Comparison of ENCODE assay signal across 1 cellular context in the genomic region with DNA sequence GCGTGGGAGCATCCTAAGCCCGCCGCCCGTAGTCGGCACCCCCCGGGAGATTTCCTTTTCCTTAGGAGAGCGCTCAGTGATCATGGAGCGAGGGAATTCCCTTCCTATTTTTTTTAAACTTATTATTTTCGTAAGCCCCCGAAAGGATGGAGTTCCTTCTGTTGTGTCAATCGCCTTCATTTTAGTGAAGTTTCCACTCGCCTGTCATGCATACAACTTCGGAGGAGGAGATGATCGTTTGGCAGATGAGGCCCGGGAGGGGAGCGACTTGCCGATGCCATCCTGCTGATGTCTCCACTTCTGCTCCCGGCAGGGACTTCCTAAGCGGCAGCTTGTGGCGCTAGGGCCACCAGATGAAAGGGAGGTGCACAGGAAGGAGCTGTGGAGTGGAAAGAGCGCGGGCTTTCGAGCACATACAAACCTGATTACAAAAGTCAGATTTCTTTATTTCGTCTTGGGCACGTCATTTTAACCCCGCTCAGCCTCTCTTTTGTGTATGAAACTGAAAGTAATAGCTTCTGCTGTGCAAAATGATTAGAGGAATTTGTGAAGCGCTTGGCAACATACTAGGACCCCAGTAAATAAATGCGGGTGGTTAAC.
A peak's percentile ranks its signal among the peaks of the same experiment; 100 is the strongest.
TF ChIP-seq lines count a peak whose summit lies in the region.

A gene with protein sequence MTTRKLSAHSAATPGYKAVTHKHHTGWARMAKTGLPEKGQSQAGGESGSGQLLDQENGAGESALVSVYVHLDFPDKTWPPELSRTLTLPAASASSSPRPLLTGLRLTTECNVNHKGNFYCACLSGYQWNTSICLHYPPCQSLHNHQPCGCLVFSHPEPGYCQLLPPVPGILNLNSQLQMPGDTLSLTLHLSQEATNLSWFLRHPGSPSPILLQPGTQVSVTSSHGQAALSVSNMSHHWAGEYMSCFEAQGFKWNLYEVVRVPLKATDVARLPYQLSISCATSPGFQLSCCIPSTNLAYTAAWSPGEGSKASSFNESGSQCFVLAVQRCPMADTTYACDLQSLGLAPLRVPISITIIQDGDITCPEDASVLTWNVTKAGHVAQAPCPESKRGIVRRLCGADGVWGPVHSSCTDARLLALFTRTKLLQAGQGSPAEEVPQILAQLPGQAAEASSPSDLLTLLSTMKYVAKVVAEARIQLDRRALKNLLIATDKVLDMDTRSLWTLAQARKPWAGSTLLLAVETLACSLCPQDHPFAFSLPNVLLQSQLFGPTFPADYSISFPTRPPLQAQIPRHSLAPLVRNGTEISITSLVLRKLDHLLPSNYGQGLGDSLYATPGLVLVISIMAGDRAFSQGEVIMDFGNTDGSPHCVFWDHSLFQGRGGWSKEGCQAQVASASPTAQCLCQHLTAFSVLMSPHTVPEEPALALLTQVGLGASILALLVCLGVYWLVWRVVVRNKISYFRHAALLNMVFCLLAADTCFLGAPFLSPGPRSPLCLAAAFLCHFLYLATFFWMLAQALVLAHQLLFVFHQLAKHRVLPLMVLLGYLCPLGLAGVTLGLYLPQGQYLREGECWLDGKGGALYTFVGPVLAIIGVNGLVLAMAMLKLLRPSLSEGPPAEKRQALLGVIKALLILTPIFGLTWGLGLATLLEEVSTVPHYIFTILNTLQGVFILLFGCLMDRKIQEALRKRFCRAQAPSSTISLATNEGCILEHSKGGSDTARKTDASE (minus strand): TSS at position 336 of the 600 bp plus-strand sequence. CDS start 555 bp downstream, outside the sequence.

TF ChIP-seq in HepG2, 621 proteins besides CTCF, POLR2A, EP300 and RAD21 (continued from another document and continues in another):
- TF ChIP-seq ZNF3 (CRISPR knock-in tag; IDR thresholded peaks at IDR 0.05) (no peak), FOXA1 (IDR thresholded peaks at IDR 0.05) (no peak), FOXA1 (CRISPR knock-in tag; IDR thresholded peaks at IDR 0.05) (no peak), POLR2AphosphoS5 (IDR thresholded peaks at IDR 0.05; ENCODE audit: low read depth, low read length) (no peak), ZNF773 (CRISPR knock-in tag; IDR thresholded peaks at IDR 0.05; ENCODE audit: borderline replicate concordance) (no peak), AHR (CRISPR knock-in tag; IDR thresholded peaks at IDR 0.05) (0 out of 2 replicates have a peak, but pooled peaks have one; percentile 15), ZNF446 (CRISPR knock-in tag; IDR thresholded peaks at IDR 0.05) (peak; percentile 20; the same call in 1 of the 2 replicates), PAWR (CRISPR knock-in tag; IDR thresholded peaks at IDR 0.05; ENCODE audit: borderline replicate concordance) (no peak), SKI (IDR thresholded peaks at IDR 0.05; ENCODE audit: partially characterized antibody) (no peak), NR2C2 (CRISPR knock-in tag; IDR thresholded peaks at IDR 0.05; ENCODE audit: borderline replicate concordance) (no peak), KLF11 (CRISPR knock-in tag; IDR thresholded peaks at IDR 0.05) (no peak), TAF15 (IDR thresholded peaks at IDR 0.05; ENCODE audit: low read depth, low read length, poor library complexity, severe bottlenecking) (no peak), ZNF678 (CRISPR knock-in tag; IDR thresholded peaks at IDR 0.05) (no peak), HOXA7 (CRISPR knock-in tag; IDR thresholded peaks at IDR 0.05) (no peak), CBX2 (IDR thresholded peaks at IDR 0.05; ENCODE audit: low read depth, low read length) (no peak), CBX2 (CRISPR knock-in tag; IDR thresholded peaks at IDR 0.05; ENCODE audit: low read depth) (no peak), KLF13 (CRISPR knock-in tag; IDR thresholded peaks at IDR 0.05) (0 out of 2 replicates have a peak, but pooled peaks have one; percentile 43), ZNF207 (IDR thresholded peaks at IDR 0.05; ENCODE audit: borderline replicate concordance) (no peak), ZNF605 (CRISPR knock-in tag; IDR thresholded peaks at IDR 0.05) (no peak), ZNF550 (CRISPR knock-in tag; IDR thresholded peaks at IDR 0.05; ENCODE audit: borderline replicate concordance) (0 out of 2 replicates have a peak, but pooled peaks have one; percentile 18), ZNF747 (CRISPR knock-in tag; IDR thresholded peaks at IDR 0.05; ENCODE audit: borderline replicate concordance) (no peak)
- TF ChIP-seq, protein P1, sequence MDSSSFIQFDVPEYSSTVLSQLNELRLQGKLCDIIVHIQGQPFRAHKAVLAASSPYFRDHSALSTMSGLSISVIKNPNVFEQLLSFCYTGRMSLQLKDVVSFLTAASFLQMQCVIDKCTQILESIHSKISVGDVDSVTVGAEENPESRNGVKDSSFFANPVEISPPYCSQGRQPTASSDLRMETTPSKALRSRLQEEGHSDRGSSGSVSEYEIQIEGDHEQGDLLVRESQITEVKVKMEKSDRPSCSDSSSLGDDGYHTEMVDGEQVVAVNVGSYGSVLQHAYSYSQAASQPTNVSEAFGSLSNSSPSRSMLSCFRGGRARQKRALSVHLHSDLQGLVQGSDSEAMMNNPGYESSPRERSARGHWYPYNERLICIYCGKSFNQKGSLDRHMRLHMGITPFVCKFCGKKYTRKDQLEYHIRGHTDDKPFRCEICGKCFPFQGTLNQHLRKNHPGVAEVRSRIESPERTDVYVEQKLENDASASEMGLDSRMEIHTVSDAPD (CRISPR knock-in tag; IDR thresholded peaks at IDR 0.05) = no peak
- TF ChIP-seq, protein P2, sequence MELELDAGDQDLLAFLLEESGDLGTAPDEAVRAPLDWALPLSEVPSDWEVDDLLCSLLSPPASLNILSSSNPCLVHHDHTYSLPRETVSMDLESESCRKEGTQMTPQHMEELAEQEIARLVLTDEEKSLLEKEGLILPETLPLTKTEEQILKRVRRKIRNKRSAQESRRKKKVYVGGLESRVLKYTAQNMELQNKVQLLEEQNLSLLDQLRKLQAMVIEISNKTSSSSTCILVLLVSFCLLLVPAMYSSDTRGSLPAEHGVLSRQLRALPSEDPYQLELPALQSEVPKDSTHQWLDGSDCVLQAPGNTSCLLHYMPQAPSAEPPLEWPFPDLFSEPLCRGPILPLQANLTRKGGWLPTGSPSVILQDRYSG (CRISPR knock-in tag; IDR thresholded peaks at IDR 0.05) = no peak
- TF ChIP-seq, protein P3, sequence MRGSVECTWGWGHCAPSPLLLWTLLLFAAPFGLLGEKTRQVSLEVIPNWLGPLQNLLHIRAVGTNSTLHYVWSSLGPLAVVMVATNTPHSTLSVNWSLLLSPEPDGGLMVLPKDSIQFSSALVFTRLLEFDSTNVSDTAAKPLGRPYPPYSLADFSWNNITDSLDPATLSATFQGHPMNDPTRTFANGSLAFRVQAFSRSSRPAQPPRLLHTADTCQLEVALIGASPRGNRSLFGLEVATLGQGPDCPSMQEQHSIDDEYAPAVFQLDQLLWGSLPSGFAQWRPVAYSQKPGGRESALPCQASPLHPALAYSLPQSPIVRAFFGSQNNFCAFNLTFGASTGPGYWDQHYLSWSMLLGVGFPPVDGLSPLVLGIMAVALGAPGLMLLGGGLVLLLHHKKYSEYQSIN (CRISPR knock-in tag; IDR thresholded peaks at IDR 0.05; ENCODE audit: borderline replicate concordance) = no peak
- TF ChIP-seq, protein P4, sequence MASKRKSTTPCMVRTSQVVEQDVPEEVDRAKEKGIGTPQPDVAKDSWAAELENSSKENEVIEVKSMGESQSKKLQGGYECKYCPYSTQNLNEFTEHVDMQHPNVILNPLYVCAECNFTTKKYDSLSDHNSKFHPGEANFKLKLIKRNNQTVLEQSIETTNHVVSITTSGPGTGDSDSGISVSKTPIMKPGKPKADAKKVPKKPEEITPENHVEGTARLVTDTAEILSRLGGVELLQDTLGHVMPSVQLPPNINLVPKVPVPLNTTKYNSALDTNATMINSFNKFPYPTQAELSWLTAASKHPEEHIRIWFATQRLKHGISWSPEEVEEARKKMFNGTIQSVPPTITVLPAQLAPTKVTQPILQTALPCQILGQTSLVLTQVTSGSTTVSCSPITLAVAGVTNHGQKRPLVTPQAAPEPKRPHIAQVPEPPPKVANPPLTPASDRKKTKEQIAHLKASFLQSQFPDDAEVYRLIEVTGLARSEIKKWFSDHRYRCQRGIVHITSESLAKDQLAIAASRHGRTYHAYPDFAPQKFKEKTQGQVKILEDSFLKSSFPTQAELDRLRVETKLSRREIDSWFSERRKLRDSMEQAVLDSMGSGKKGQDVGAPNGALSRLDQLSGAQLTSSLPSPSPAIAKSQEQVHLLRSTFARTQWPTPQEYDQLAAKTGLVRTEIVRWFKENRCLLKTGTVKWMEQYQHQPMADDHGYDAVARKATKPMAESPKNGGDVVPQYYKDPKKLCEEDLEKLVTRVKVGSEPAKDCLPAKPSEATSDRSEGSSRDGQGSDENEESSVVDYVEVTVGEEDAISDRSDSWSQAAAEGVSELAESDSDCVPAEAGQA (IDR thresholded peaks at IDR 0.05; ENCODE audit: low read depth) = no peak
- TF ChIP-seq, protein P4 (CRISPR knock-in tag; IDR thresholded peaks at IDR 0.05; ENCODE audit: borderline replicate concordance) = no peak
- TF ChIP-seq, protein P5, sequence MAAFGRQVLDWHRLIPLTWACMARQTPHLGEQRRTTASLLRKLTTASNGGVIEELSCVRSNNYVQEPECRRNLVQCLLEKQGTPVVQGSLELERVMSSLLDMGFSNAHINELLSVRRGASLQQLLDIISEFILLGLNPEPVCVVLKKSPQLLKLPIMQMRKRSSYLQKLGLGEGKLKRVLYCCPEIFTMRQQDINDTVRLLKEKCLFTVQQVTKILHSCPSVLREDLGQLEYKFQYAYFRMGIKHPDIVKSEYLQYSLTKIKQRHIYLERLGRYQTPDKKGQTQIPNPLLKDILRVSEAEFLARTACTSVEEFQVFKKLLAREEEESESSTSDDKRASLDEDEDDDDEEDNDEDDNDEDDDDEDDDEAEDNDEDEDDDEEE (CRISPR knock-in tag; IDR thresholded peaks at IDR 0.05) = peak; percentile 88
- TF ChIP-seq, protein P6, sequence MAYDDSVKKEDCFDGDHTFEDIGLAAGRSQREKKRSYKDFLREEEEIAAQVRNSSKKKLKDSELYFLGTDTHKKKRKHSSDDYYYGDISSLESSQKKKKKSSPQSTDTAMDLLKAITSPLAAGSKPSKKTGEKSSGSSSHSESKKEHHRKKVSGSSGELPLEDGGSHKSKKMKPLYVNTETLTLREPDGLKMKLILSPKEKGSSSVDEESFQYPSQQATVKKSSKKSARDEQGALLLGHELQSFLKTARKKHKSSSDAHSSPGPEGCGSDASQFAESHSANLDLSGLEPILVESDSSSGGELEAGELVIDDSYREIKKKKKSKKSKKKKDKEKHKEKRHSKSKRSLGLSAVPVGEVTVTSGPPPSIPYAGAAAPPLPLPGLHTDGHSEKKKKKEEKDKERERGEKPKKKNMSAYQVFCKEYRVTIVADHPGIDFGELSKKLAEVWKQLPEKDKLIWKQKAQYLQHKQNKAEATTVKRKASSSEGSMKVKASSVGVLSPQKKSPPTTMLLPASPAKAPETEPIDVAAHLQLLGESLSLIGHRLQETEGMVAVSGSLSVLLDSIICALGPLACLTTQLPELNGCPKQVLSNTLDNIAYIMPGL (CRISPR knock-in tag; IDR thresholded peaks at IDR 0.05; ENCODE audit: borderline replicate concordance in 1 of 2, low read depth in 1 of 2) = peak in 1 of 2 experiments; percentile 36; a peak in 1 of 4 replicates
- TF ChIP-seq, protein P7, sequence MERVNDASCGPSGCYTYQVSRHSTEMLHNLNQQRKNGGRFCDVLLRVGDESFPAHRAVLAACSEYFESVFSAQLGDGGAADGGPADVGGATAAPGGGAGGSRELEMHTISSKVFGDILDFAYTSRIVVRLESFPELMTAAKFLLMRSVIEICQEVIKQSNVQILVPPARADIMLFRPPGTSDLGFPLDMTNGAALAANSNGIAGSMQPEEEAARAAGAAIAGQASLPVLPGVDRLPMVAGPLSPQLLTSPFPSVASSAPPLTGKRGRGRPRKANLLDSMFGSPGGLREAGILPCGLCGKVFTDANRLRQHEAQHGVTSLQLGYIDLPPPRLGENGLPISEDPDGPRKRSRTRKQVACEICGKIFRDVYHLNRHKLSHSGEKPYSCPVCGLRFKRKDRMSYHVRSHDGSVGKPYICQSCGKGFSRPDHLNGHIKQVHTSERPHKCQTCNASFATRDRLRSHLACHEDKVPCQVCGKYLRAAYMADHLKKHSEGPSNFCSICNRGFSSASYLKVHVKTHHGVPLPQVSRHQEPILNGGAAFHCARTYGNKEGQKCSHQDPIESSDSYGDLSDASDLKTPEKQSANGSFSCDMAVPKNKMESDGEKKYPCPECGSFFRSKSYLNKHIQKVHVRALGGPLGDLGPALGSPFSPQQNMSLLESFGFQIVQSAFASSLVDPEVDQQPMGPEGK (CRISPR knock-in tag; IDR thresholded peaks at IDR 0.05) = no peak
- TF ChIP-seq, protein P8, sequence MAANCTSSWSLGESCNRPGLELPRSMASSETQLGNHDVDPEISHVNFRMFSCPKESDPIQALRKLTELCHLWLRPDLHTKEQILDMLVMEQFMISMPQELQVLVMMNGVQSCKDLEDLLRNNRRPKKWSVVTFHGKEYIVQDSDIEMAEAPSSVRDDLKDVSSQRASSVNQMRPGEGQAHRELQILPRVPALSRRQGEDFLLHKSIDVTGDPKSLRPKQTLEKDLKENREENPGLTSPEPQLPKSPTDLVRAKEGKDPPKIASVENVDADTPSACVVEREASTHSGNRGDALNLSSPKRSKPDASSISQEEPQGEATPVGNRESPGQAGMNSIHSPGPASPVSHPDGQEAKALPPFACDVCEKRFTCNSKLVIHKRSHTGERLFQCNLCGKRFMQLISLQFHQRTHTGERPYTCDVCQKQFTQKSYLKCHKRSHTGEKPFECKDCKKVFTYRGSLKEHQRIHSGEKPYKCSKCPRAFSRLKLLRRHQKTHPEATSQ (CRISPR knock-in tag; IDR thresholded peaks at IDR 0.05; ENCODE audit: borderline replicate concordance) = no peak
- TF ChIP-seq, protein P9, sequence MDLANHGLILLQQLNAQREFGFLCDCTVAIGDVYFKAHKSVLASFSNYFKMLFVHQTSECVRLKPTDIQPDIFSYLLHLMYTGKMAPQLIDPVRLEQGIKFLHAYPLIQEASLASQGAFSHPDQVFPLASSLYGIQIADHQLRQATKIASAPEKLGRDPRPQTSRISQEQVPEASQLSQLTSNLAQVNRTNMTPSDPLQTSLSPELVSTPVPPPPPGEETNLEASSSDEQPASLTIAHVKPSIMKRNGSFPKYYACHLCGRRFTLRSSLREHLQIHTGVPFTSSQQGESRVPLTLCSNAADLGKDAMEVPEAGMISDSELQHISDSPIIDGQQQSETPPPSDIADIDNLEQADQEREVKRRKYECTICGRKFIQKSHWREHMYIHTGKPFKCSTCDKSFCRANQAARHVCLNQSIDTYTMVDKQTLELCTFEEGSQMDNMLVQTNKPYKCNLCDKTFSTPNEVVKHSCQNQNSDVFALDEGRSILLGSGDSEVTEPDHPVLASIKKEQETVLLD (CRISPR knock-in tag; IDR thresholded peaks at IDR 0.05; ENCODE audit: low read depth) = no peak
- TF ChIP-seq, protein P10, sequence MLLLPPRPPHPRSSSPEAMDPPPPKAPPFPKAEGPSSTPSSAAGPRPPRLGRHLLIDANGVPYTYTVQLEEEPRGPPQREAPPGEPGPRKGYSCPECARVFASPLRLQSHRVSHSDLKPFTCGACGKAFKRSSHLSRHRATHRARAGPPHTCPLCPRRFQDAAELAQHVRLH (CRISPR knock-in tag; IDR thresholded peaks at IDR 0.05; ENCODE audit: borderline replicate concordance, low read depth) = no peak
